In the genomic region with DNA sequence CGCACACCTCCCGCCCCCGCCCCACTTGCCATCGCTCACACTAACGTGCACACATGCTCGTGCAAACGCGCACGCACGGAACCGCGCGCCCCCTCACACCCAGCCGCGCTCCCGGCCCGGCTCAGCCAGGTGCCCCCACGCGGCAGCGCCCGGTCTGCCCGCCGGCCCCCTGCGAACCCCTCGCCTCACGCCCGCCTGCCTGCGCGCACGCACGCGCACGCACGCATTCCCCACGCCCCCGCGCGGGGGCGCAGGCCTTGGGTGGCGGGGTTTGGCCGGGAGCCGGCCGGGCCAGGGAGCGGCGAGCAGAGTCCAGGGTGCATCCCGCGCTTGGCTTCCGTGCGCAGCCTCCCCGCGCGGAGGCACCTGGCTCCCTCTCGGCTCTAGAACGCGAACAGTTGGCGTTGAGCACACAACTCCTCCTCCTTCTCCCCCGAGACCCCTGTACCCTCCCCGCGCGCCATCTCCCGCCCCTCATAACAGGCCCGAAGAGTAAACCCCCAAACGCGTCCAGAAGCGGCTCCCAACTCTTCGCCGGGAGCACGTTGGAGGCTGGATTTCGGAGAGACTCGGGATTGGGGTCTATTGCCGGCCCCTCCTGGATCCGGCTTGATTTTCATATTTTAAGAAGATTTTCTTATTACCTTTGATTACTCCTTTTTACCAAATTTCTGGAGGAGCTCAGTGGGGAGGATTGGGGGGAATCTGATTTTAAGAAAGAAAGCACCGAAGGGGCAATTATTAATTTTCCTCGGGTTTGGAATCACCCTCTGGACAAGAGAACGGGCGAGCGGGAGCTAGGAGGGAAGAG, we compare ENCODE assay signal across 1 cellular context.
TF ChIP-seq lines count a peak whose summit lies in the region.

No MANE protein-coding gene starts in this region.

TF ChIP-seq in HepG2, 621 proteins besides CTCF, POLR2A, EP300 and RAD21:
- TF ChIP-seq, protein P1, sequence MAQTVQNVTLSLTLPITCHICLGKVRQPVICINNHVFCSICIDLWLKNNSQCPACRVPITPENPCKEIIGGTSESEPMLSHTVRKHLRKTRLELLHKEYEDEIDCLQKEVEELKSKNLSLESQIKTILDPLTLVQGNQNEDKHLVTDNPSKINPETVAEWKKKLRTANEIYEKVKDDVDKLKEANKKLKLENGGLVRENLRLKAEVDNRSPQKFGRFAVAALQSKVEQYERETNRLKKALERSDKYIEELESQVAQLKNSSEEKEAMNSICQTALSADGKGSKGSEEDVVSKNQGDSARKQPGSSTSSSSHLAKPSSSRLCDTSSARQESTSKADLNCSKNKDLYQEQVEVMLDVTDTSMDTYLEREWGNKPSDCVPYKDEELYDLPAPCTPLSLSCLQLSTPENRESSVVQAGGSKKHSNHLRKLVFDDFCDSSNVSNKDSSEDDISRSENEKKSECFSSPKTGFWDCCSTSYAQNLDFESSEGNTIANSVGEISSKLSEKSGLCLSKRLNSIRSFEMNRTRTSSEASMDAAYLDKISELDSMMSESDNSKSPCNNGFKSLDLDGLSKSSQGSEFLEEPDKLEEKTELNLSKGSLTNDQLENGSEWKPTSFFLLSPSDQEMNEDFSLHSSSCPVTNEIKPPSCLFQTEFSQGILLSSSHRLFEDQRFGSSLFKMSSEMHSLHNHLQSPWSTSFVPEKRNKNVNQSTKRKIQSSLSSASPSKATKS (CRISPR knock-in tag; IDR thresholded peaks at IDR 0.05) = no peak
- TF ChIP-seq, protein P2, sequence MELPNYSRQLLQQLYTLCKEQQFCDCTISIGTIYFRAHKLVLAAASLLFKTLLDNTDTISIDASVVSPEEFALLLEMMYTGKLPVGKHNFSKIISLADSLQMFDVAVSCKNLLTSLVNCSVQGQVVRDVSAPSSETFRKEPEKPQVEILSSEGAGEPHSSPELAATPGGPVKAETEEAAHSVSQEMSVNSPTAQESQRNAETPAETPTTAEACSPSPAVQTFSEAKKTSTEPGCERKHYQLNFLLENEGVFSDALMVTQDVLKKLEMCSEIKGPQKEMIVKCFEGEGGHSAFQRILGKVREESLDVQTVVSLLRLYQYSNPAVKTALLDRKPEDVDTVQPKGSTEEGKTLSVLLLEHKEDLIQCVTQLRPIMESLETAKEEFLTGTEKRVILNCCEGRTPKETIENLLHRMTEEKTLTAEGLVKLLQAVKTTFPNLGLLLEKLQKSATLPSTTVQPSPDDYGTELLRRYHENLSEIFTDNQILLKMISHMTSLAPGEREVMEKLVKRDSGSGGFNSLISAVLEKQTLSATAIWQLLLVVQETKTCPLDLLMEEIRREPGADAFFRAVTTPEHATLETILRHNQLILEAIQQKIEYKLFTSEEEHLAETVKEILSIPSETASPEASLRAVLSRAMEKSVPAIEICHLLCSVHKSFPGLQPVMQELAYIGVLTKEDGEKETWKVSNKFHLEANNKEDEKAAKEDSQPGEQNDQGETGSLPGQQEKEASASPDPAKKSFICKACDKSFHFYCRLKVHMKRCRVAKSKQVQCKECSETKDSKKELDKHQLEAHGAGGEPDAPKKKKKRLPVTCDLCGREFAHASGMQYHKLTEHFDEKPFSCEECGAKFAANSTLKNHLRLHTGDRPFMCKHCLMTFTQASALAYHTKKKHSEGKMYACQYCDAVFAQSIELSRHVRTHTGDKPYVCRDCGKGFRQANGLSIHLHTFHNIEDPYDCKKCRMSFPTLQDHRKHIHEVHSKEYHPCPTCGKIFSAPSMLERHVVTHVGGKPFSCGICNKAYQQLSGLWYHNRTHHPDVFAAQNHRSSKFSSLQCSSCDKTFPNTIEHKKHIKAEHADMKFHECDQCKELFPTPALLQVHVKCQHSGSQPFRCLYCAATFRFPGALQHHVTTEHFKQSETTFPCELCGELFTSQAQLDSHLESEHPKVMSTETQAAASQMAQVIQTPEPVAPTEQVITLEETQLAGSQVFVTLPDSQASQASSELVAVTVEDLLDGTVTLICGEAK (IDR thresholded peaks at IDR 0.05) = no peak
- TF ChIP-seq, protein P2 (CRISPR knock-in tag; IDR thresholded peaks at IDR 0.05) = no peak
- TF ChIP-seq ZNF296 (CRISPR knock-in tag; conservative IDR thresholded peaks at IDR 0.05) (no peak), ZNF501 (CRISPR knock-in tag; IDR thresholded peaks at IDR 0.05) (no peak), BHLHE40 (IDR thresholded peaks at IDR 0.05; ENCODE audit: low read length) (no peak)
- TF ChIP-seq, protein P3, sequence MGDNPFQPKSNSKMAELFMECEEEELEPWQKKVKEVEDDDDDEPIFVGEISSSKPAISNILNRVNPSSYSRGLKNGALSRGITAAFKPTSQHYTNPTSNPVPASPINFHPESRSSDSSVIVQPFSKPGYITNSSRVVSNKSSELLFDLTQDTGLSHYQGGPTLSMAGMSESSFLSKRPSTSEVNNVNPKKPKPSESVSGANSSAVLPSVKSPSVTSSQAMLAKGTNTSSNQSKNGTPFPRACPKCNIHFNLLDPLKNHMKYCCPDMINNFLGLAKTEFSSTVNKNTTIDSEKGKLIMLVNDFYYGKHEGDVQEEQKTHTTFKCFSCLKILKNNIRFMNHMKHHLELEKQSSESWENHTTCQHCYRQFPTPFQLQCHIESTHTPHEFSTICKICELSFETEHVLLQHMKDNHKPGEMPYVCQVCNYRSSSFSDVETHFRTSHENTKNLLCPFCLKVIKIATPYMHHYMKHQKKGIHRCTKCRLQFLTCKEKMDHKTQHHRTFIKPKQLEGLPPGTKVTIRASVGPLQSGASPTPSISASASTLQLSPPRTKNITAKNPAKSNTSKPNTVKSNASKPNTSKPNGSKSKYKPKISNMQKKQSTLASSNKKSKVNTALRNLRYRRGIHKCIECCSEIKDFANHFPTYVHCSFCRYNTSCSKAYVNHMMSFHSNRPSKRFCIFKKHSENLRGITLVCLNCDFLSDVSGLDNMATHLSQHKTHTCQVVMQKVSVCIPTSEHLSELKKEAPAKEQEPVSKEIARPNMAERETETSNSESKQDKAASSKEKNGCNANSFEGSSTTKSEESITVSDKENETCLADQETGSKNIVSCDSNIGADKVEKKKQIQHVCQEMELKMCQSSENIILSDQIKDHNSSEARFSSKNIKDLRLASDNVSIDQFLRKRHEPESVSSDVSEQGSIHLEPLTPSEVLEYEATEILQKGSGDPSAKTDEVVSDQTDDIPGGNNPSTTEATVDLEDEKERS (CRISPR knock-in tag; IDR thresholded peaks at IDR 0.05) = no peak
- TF ChIP-seq, protein P4, sequence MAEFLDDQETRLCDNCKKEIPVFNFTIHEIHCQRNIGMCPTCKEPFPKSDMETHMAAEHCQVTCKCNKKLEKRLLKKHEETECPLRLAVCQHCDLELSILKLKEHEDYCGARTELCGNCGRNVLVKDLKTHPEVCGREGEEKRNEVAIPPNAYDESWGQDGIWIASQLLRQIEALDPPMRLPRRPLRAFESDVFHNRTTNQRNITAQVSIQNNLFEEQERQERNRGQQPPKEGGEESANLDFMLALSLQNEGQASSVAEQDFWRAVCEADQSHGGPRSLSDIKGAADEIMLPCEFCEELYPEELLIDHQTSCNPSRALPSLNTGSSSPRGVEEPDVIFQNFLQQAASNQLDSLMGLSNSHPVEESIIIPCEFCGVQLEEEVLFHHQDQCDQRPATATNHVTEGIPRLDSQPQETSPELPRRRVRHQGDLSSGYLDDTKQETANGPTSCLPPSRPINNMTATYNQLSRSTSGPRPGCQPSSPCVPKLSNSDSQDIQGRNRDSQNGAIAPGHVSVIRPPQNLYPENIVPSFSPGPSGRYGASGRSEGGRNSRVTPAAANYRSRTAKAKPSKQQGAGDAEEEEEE (CRISPR knock-in tag; IDR thresholded peaks at IDR 0.05; ENCODE audit: borderline replicate concordance) = no peak
